Comparison of ENCODE assay signal across 23 cellular contexts in the genomic region with DNA sequence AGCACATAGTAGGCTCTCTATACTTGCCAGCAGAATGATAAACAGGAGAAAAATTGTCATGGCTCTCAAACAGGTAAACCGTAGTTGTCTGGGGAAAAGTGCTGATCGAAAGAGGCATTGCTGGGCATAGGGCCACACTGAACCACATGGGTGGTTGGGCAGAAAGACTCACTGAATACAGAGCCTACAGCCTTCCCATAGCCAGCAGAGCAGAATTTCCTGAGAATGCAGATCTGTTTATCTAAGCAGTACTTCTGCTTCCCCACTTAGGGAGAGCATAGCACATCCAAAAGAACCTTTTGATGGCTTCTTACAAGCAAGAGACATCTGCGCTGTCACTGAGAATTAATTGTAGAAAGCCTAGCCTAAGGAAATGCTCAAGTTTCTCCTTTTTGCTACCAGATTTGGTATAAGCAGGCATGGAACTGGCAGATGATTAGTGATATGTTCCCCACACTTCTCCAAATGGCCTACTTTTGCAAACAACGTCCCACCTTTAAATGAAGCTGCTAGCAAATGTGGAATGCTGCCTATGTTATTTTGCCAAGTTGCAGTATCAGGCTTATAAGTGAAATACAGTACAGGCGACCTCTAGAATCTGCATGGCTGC. TPM values are rescaled to one million over a fixed set of nuclear protein-coding genes. Genes with fewer than 3 reads are reported as not detected.
A peak's percentile ranks its signal among the peaks of the same experiment; 100 is the strongest.
DNase-seq lines count a peak whose midpoint lies in the region; ATAC-seq and TF ChIP-seq lines count a peak whose summit lies in the region.
"Had no signal": no experiment of that assay in that cellular context is flagged by ENCODE, and none has a peak within 500 bp of the region (broad histone marks: within the 10 kb centered on the region; RNA-seq: fewer than 3 reads in every experiment).

No MANE protein-coding gene starts in this region.

- H3K27me3 ChIP-seq in cardiac muscle cell = no peaks in the 10 kb centered on the region
- H3K27me3 ChIP-seq: colonic mucosa, neural progenitor cell had no signal

- peaks cover 70% of the 10 kb centered on the region for H3K4me1 Mint-ChIP-seq in nephron

- no peak overlapping the region for H3K4me3 ChIP-seq in cardiac muscle cell
- H3K4me3 ChIP-seq: colonic mucosa, left lung, mucosa of descending colon, neural progenitor cell, spleen had no signal

- H3K9me3 Mint-ChIP-seq in nephron = no peaks in the 10 kb centered on the region
- H3K9me3 Mint-ChIP-seq: CD14-positive monocyte; neural progenitor cell; T-helper 1 cell treated with Interleukin-12 subunit alpha and Interleukin-12 subunit beta and Interleukin-4 antibody, amounts not matched to agents 30 μg/mL and 1 μg/mL, for 36 hours had no signal

- no peaks in the 10 kb centered on the region for H3K36me3 ChIP-seq in cardiac muscle cell
- H3K36me3 ChIP-seq: colonic mucosa, left lung, neural progenitor cell, spleen had no signal

- H3K36me3 Mint-ChIP-seq in nephron (ENCODE audit: low read depth) = no peaks in the 10 kb centered on the region
- H3K36me3 Mint-ChIP-seq: CD14-positive monocyte, neural progenitor cell had no signal

- H3K4me1 ChIP-seq in cardiac muscle cell (ENCODE audit: low read depth) = peaks cover 34% of the 10 kb centered on the region
- H3K4me1 ChIP-seq: colonic mucosa had no signal

- DNase-seq in cardiac muscle cell (ENCODE audit: low read depth in 1 of 2, low spot score in 1 of 2) (no peak), Right ventricle myocardium inferior (ENCODE audit: missing footprints) (no peak), cerebellum (ENCODE audit: low spot score) (peak; percentile 56), cerebellar nuclear complex (lab: John Stamatoyannopoulos, UW) (no peak), T1000 (lab: John Stamatoyannopoulos, UW) (no peak)
- no peak for DNase-seq in activated T-cell treated with anti-CD3 and anti-CD28 coated beads, Interleukin-2, amount 50 U/mL, for 48 hours
- DNase-seq: activated CD4-positive, alpha-beta T cell treated with anti-CD3 and anti-CD28 coated beads, Interleukin-2, amount 50 U/mL, for 4 hours; activated T-cell treated with anti-CD3 and anti-CD28 coated beads for 4 hours; colonic mucosa; GDM1; left lung; mucosa of descending colon; NCI-H1417 treated with DMSO at 0.1 percent for 48 hours; PC-3; SIG-M5; spleen had no signal

- no peak overlapping the region for H3K4me3 Mint-ChIP-seq in nephron
- H3K4me3 Mint-ChIP-seq: CD14-positive monocyte; neural progenitor cell; T-helper 1 cell treated with Interleukin-12 subunit alpha and Interleukin-12 subunit beta and Interleukin-4 antibody, amounts not matched to agents 30 μg/mL and 1 μg/mL, for 36 hours had no signal

- H3K27ac ChIP-seq in cardiac muscle cell = peak overlapping the region; percentile 43
- H3K27ac ChIP-seq: colonic mucosa, left lung, neural progenitor cell, spleen had no signal

- intact Hi-C loops in Right ventricle myocardium inferior (cut with DNase I) = no loop called here

- peak overlapping the region; percentile 73 to 99 (median 96) for H3K27ac Mint-ChIP-seq in nephron
- H3K27ac Mint-ChIP-seq: CD14-positive monocyte; neural progenitor cell; T-helper 1 cell treated with Interleukin-12 subunit alpha and Interleukin-12 subunit beta and Interleukin-4 antibody, amounts not matched to agents 30 μg/mL and 1 μg/mL, for 36 hours had no signal

- H3K27me3 Mint-ChIP-seq in nephron (ENCODE audit: low read depth) = no peaks in the 10 kb centered on the region

- ATAC-seq in Right ventricle myocardium inferior = no peak
- no peak for ATAC-seq in GM21526 (IDR thresholded peaks at IDR 0.05; ENCODE audit: low FRiP score, unreplicated experiment)
- ATAC-seq: left lung, mucosa of descending colon, PC-3 had no signal

- no peaks in the 10 kb centered on the region for H3K9me3 ChIP-seq in cardiac muscle cell (ENCODE audit: low read depth)
- H3K9me3 ChIP-seq: colonic mucosa, left lung, mucosa of descending colon, spleen had no signal

- TF ChIP-seq CTCF in cardiac muscle cell (IDR thresholded peaks at IDR 0.05; ENCODE audit: low read depth, low read length) (no peak), nephron (IDR thresholded peaks at IDR 0.05; ENCODE audit: unreplicated experiment in 3 of 3) (no peak)

RNA-seq across cellular contexts. Expression of a gene that starts 13.0 kb away (rescaled TPM):
- total RNA-seq in cardiac muscle cell (0.18 and 0.71 TPM in 2 replicates), Right ventricle myocardium inferior (not detected), cerebellum (28.9 TPM)
- 1.2 TPM in 1 of 2 replicates, not detected in the other for polyA plus RNA-seq in cardiac muscle cell
- total RNA-seq: A673, PC-3, ureter had no signal
- polyA plus RNA-seq: CD14-positive monocyte had no signal

RNA-seq across cellular contexts. Expression of a gene that starts 48.2 kb away (rescaled TPM):
- 3.4 and 4.3 TPM in 2 replicates for total RNA-seq in cardiac muscle cell
- 2.1 and 3.4 TPM in 2 replicates for polyA plus RNA-seq in cardiac muscle cell
- 1.1 TPM for total RNA-seq in Right ventricle myocardium inferior
- 1.3 TPM for total RNA-seq in cerebellum

RNA-seq across cellular contexts. Expression of a gene that starts 52.1 kb away (rescaled TPM):
- not detected in 2 replicates for total RNA-seq in cardiac muscle cell
- not detected in 2 replicates for polyA plus RNA-seq in cardiac muscle cell
- not detected for total RNA-seq in Right ventricle myocardium inferior
- total RNA-seq in cerebellum = 6.1 TPM
- total RNA-seq: mucosa of descending colon, PC-3, spleen, ureter had no signal
- polyA plus RNA-seq: CD14-positive monocyte, spleen had no signal

Comparison
In these comparisons a context has a peak if more than half of its experiments do, and no peak if none do; other contexts are left out.
1. RNA of a gene that starts 13.0 kb away (total RNA-seq): 28.9 TPM in cerebellum (single experiment); 0.18 to 0.71 TPM in cardiac muscle cell and not detected in Right ventricle myocardium inferior (single experiment); every median in the first group is over 10 times any median in the second.